ENCODE assay signal across 18 cellular contexts in genomic region chr10:78544447-78545085, GRCh38.
DNase-seq lines count a peak whose midpoint lies in the region; ATAC-seq, FAIRE-seq and TF ChIP-seq lines count a peak whose summit lies in the region.
"Had no signal": no experiment of that assay in that cellular context is flagged by ENCODE, and none has a peak within 500 bp of the region (broad histone marks: within the 10 kb centered on the region; RNA-seq: fewer than 3 reads in every experiment).

No MANE protein-coding gene starts in this region.

- no peaks in the 10 kb centered on the region for H3K9me3 Mint-ChIP-seq in stimulated activated naive CD8-positive, alpha-beta T cell treated with anti-CD3 and anti-CD28 coated beads, Interleukin-15, amount 100 ng/mL, for 72 hours

- peaks cover 13% of the 10 kb centered on the region for H3K4me1 Mint-ChIP-seq in stimulated activated naive CD8-positive, alpha-beta T cell treated with anti-CD3 and anti-CD28 coated beads, Interleukin-15, amount 100 ng/mL, for 72 hours
- H3K4me1 Mint-ChIP-seq: stimulated activated naive B cell treated with anti-CD40 and anti-IgM and Interleukin-4, amounts not matched to agents 10 μg/mL and 1 μg/mL and 100 μg/mL, for 72 hours had no signal

- H3K36me3 ChIP-seq in bronchial epithelial cell (ENCODE audit: control insufficient read depth, insufficient read depth, low read length) (no peaks in the 10 kb centered on the region), left ventricle myocardium inferior (no peaks in the 10 kb centered on the region), osteoblast (ENCODE audit: insufficient read depth, low read length) (no peaks in the 10 kb centered on the region), tibial artery (no peaks in the 10 kb centered on the region)
- H3K36me3 ChIP-seq: ascending aorta, colonic mucosa had no signal

- no peak overlapping the region for H3K4me3 Mint-ChIP-seq in stimulated activated naive CD8-positive, alpha-beta T cell treated with anti-CD3 and anti-CD28 coated beads, Interleukin-15, amount 100 ng/mL, for 72 hours
- H3K4me3 Mint-ChIP-seq: stimulated activated naive B cell treated with anti-CD40 and anti-IgM and Interleukin-4, amounts not matched to agents 10 μg/mL and 1 μg/mL and 100 μg/mL, for 72 hours had no signal

- ATAC-seq in HG02678 (IDR thresholded peaks at IDR 0.05; ENCODE audit: unreplicated experiment) (no peak), esophagus mucosa (no peak)
- ATAC-seq in stimulated activated naive CD8-positive, alpha-beta T cell treated with anti-CD3 and anti-CD28 coated beads, Interleukin-15, amount 100 ng/mL, for 72 hours: no peak
- ATAC-seq: stimulated activated naive B cell treated with anti-CD40 and anti-IgM and Interleukin-4, amounts not matched to agents 10 μg/mL and 1 μg/mL and 100 μg/mL, for 72 hours had no signal

- H3K79me2 ChIP-seq in osteoblast (ENCODE audit: insufficient read depth, low read length): no peaks in the 10 kb centered on the region

- intact Hi-C loops in left ventricle myocardium inferior (cut with micrococcal nuclease): no loop called here
- intact Hi-C loops in tibial artery (cut with DNase I; ENCODE audit: low total_unique reads): no loop called here

- H3K27me3 ChIP-seq in bronchial epithelial cell (ENCODE audit: control insufficient read depth, insufficient read depth, low read length): peaks cover 9% of the 10 kb centered on the region
- H3K27me3 ChIP-seq in left ventricle myocardium inferior (ENCODE audit: low read depth): peaks cover 7% of the 10 kb centered on the region
- peaks cover 13% of the 10 kb centered on the region for H3K27me3 ChIP-seq in osteoblast (ENCODE audit: insufficient read depth, low read length)
- no peaks in the 10 kb centered on the region for H3K27me3 ChIP-seq in tibial artery
- H3K27me3 ChIP-seq: ascending aorta, colonic mucosa had no signal

- peak overlapping the region; percentile 44 for H3K4me2 ChIP-seq in osteoblast (ENCODE audit: insufficient read depth, low read length)

- H3K27me3 Mint-ChIP-seq in stimulated activated naive CD8-positive, alpha-beta T cell treated with anti-CD3 and anti-CD28 coated beads, Interleukin-15, amount 100 ng/mL, for 72 hours: peaks cover 28% of the 10 kb centered on the region

- no peaks in the 10 kb centered on the region for H4K20me1 ChIP-seq in osteoblast (ENCODE audit: insufficient read depth, low read length)

- no peak overlapping the region for H3K27ac Mint-ChIP-seq in stimulated activated naive CD8-positive, alpha-beta T cell treated with anti-CD3 and anti-CD28 coated beads, Interleukin-15, amount 100 ng/mL, for 72 hours
- H3K27ac Mint-ChIP-seq: stimulated activated naive B cell treated with anti-CD40 and anti-IgM and Interleukin-4, amounts not matched to agents 10 μg/mL and 1 μg/mL and 100 μg/mL, for 72 hours had no signal

- TF ChIP-seq CTCF in bronchial epithelial cell (IDR thresholded peaks at IDR 0.05; ENCODE audit: insufficient read depth, low read length, severe bottlenecking) (no peak), left ventricle myocardium inferior (IDR thresholded peaks at IDR 0.05; ENCODE audit: borderline replicate concordance) (no peak), osteoblast (IDR thresholded peaks at IDR 0.05; ENCODE audit: extremely low read depth, low read depth, low read length) (no peak), tibial artery (IDR thresholded peaks at IDR 0.05) (no peak)

- H3K4me3 ChIP-seq in bronchial epithelial cell (ENCODE audit: low read depth, low read length): no peak overlapping the region
- no peak overlapping the region for H3K4me3 ChIP-seq in left ventricle myocardium inferior
- H3K4me3 ChIP-seq in osteoblast (ENCODE audit: insufficient read depth, low read length): no peak overlapping the region
- H3K4me3 ChIP-seq in tibial artery: no peak overlapping the region
- H3K4me3 ChIP-seq: ascending aorta, colonic mucosa had no signal

- FAIRE-seq in bronchial epithelial cell (lab: Jason Lieb, UNC): peak; percentile 43
- FAIRE-seq: endothelial cell of umbilical vein, kidney, TTC549 had no signal

- no peaks in the 10 kb centered on the region for H3K9me3 ChIP-seq in left ventricle myocardium inferior (replicated peaks)
- no peaks in the 10 kb centered on the region for H3K9me3 ChIP-seq in osteoblast (ENCODE audit: low read depth, low read length)
- no peaks in the 10 kb centered on the region for H3K9me3 ChIP-seq in tibial artery
- H3K9me3 ChIP-seq: ascending aorta, colonic mucosa had no signal

- peak overlapping the region; percentile 62 for H3K27ac ChIP-seq in left ventricle myocardium inferior (replicated peaks)
- peak overlapping the region; percentile 86 for H3K27ac ChIP-seq in osteoblast (ENCODE audit: low read depth, low read length)
- H3K27ac ChIP-seq in tibial artery: peak overlapping the region; percentile 41 to 55
- H3K27ac ChIP-seq: colonic mucosa had no signal

- peaks cover 24% of the 10 kb centered on the region for H3K4me1 ChIP-seq in left ventricle myocardium inferior
- H3K4me1 ChIP-seq in osteoblast (ENCODE audit: insufficient read depth, low read length): peaks cover 41% of the 10 kb centered on the region
- H3K4me1 ChIP-seq in tibial artery: peaks cover 0 to 43% (median 21%) of the 10 kb centered on the region in 4 donors

- DNase-seq in bronchial epithelial cell (ENCODE audit: low read depth) (no peak), left ventricle myocardium inferior (no peak), osteoblast (ENCODE audit: insufficient read length, low spot score, missing footprints) (no peak), tibial artery (peak in 1 of 2 donors; percentile 59)
- DNase-seq in stimulated activated naive CD8-positive, alpha-beta T cell treated with anti-CD3 and anti-CD28 coated beads, Interleukin-15, amount 100 ng/mL, for 72 hours: no peak
- DNase-seq: activated naive CD4-positive, alpha-beta T cell treated with Interleukin-2 at 50 U/mL for 16 hours; MM.1S; NCI-H1694 treated with DMSO at 0.1 percent for 48 hours; NCI-H226; NK-92 treated with Interleukin-12 subunit alpha and Interleukin-12 subunit beta, amount 100 ng/mL, for 24 hours; stimulated activated naive B cell treated with anti-CD40 and anti-IgM and Interleukin-4, amounts not matched to agents 10 μg/mL and 1 μg/mL and 100 μg/mL, for 72 hours had no signal

- peak overlapping the region; percentile 54 for H2AFZ ChIP-seq in osteoblast (ENCODE audit: low read length)
